Comparison of ENCODE assay signal across 1 cellular context in genomic region chr18:46070232-46070631, GRCh38.
TF ChIP-seq lines count a peak whose summit lies in the region.

No MANE protein-coding gene starts in this region.

TF ChIP-seq in IMR-90, 13 proteins besides CTCF, POLR2A, EP300 and RAD21:
- TF ChIP-seq MXI1 (IDR thresholded peaks at IDR 0.05; ENCODE audit: borderline replicate concordance, low read depth, low read length): no peak
- TF ChIP-seq ELK1 (IDR thresholded peaks at IDR 0.05; ENCODE audit: borderline replicate concordance, low read depth, low read length): no peak
- no peak for TF ChIP-seq FOS (IDR thresholded peaks at IDR 0.05; ENCODE audit: low read depth, low read length)
- no peak for TF ChIP-seq NFE2L2 (IDR thresholded peaks at IDR 0.05; ENCODE audit: low read depth, low read length)
- no peak for TF ChIP-seq CEBPB (IDR thresholded peaks at IDR 0.05; ENCODE audit: low read depth, low read length)
- TF ChIP-seq MAFK (IDR thresholded peaks at IDR 0.05; ENCODE audit: low read depth, low read length): no peak
- TF ChIP-seq BHLHE40 (IDR thresholded peaks at IDR 0.05; ENCODE audit: low read depth, low read length): no peak
- TF ChIP-seq RCOR1 (IDR thresholded peaks at IDR 0.05; ENCODE audit: insufficient replicate concordance, low read length): no peak
- no peak for TF ChIP-seq CHD1 (IDR thresholded peaks at IDR 0.05; ENCODE audit: low read depth, low read length)
- TF ChIP-seq MAZ (IDR thresholded peaks at IDR 0.05; ENCODE audit: borderline replicate concordance, low read depth, low read length): no peak
- no peak for TF ChIP-seq SMC3 (IDR thresholded peaks at IDR 0.05; ENCODE audit: low read depth, low read length)
